In the genomic region with DNA sequence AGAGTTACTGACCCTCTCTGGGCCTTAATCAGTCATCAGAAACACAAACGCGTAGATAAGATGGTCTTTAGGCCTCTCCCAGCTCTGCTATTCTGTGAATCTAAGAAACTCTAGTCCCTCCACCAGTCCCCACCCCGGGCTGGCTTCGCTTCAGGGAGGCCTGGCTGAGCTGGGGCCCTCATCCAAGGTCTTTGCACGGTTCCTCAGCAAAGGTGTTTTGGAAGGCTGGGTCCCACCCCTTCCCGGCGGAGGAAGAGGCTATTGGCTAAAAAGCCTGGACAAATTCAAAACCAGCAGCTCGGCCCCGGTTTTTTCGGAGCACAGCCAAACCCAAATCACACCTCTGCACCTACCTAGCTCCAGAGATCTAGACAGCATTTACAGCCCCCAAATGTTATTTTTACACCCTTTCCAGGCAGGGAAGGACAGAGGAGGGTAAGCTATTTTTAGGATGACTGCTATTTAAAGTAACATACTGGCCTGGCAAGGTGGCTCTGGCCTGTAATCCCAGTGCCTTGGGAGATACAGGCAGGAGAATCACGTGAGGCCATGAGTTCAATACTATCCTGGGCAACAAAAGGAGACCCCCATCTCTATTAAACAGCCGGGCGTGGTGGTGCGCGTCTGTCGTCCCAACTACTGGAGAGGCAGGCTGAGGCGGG, we compare ENCODE assay signal across 8 cellular contexts. TPM values are rescaled to one million over a fixed set of nuclear protein-coding genes. Genes with fewer than 3 reads are reported as not detected.
DNase-seq lines count a peak whose midpoint lies in the region; ATAC-seq and TF ChIP-seq lines count a peak whose summit lies in the region.

No MANE protein-coding gene starts in this region.

- DNase-seq in AG04449 (ENCODE audit: low read depth, low spot score) (no peak), HuH-7 (ENCODE audit: low spot score) (peak; percentile 55), choroid plexus epithelial cell (ENCODE audit: low read depth) (no peak), memory B cell (ENCODE audit: low spot score in 2 of 2) (no peak), NCI-H345 treated with DMSO at 0.1 percent for 48 hours (lab: John Stamatoyannopoulos, UW; ENCODE audit: unreplicated experiment) (no peak)
- DNase-seq in activated CD4-positive, CD25-positive, alpha-beta regulatory T cell (lab: John Stamatoyannopoulos, UW) = no peak

- H3K4me3 ChIP-seq in AG04449 (ENCODE audit: low read depth, low read length) (peak overlapping the region; percentile 78), choroid plexus epithelial cell (ENCODE audit: low read depth, low read length) (peak overlapping the region; percentile 74), urinary bladder (ENCODE audit: low read depth, low read length) (peak overlapping the region; percentile 58)

- H3K27ac ChIP-seq in urinary bladder (ENCODE audit: low read depth) = peak overlapping the region; percentile 0

- H3K4me1 ChIP-seq in urinary bladder (ENCODE audit: insufficient read depth) = no peaks in the 10 kb centered on the region

- H3K4me1 Mint-ChIP-seq in memory B cell = peaks cover 3% of the 10 kb centered on the region

- H3K9me3 Mint-ChIP-seq in memory B cell = no peaks in the 10 kb centered on the region

- POLR2A ChIA-PET in AG04449 (lab: Yijun Ruan, JAX) = interaction anchor here (0.6 to 2.5 kb wide), 7 partner anchors 10 to 449 kb away, joined by 3 to 20 read pairs (median 3); partner anchors contain the start of gene HDHD5

- no peak for ATAC-seq in memory B cell (ENCODE audit: low read depth)
- ATAC-seq in HG02642 (IDR thresholded peaks at IDR 0.05; ENCODE audit: poor library complexity, unreplicated experiment) = no peak

- H3K36me3 ChIP-seq in urinary bladder (ENCODE audit: insufficient read depth) = no peaks in the 10 kb centered on the region

- CTCF ChIA-PET in AG04449 (lab: Yijun Ruan, JAX) = interaction anchor here (0.7 to 8.4 kb wide), 73 partner anchors 13 to 593 kb away, joined by 3 to 265 read pairs (median 5); partner anchors contain the start of genes HDHD5 and IL17RA

- H3K27ac Mint-ChIP-seq in memory B cell = no peak overlapping the region

- no peaks in the 10 kb centered on the region for H3K36me3 Mint-ChIP-seq in memory B cell

- WGBS in urinary bladder = 54% methylated on average over 17 of the region's 17 CpGs

- H3K27me3 Mint-ChIP-seq in memory B cell = peaks cover 2% of the 10 kb centered on the region

- no peak for TF ChIP-seq CTCF in AG04449 (IDR thresholded peaks at IDR 0.05; ENCODE audit: insufficient read depth, low read length, missing control alignments)
- no peak for TF ChIP-seq CTCF in choroid plexus epithelial cell (conservative IDR thresholded peaks at IDR 0.05; ENCODE audit: low read depth, low read length)

- peak overlapping the region; percentile 68 for H3K4me3 Mint-ChIP-seq in memory B cell

RNA-seq across cellular contexts. Expression of gene HDHD5, which starts 13.2 kb away (rescaled TPM):
- 13.2 TPM for total RNA-seq in urinary bladder
- 35.7 TPM for polyA plus RNA-seq in urinary bladder

RNA-seq across cellular contexts. Expression of gene ADA2, which starts 46.9 kb away (rescaled TPM):
- total RNA-seq in urinary bladder = 8.0 TPM
- polyA plus RNA-seq in urinary bladder = 14.8 TPM

RNA-seq across cellular contexts. Expression of gene TMEM121B, which starts 51.1 kb away (rescaled TPM):
- 0.21 TPM for total RNA-seq in urinary bladder
- polyA plus RNA-seq in urinary bladder = 0.18 TPM
